ENCODE assay signal across 8 cellular contexts in the genomic region with DNA sequence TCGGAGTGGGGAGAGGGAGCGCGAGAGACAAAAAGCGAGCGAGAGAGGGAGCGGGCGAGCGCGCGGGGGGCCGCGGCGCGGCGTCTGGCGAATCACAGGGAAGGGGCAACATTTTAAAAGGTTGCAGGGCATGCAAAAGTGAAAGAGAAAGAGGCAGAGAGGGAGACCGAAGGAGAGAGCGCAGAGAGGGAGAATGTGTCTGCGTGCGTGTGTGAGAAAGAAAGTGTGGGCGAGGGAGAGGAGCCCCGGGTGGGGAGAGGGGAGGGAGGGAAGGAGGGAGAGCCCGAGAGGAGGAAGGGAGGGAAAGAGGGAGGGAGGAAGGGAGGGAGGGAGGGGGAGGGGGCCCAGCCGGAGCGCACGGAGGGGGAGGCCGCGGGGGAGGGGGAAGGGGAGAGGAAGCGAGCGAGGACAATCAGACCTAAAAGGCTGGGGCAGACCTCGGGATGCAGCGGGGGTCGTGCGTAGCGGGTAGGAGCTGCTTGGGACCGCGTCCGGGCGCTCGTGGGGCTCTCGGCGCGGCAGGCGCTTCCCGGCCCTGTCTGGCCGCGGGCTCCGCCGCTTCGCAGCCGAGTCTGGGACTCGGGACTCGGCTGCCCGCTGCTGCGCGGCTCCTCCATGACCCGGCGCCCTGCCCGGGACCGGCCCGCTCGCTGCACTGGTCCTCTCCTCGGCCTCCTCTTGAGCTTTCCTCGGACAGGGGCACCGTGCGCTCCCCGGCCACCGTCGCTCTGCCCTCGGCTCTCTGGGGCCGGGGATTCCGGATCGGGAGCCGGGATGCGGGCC. TPM values are rescaled to one million over a fixed set of nuclear protein-coding genes. Genes with fewer than 3 reads are reported as not detected.
DNase-seq lines count a peak whose midpoint lies in the region; ATAC-seq lines count a peak whose summit lies in the region.

No MANE protein-coding gene starts in this region.

- peaks cover 46% of the 10 kb centered on the region for H3K27me3 ChIP-seq in CD4-positive, CD25-positive, alpha-beta regulatory T cell (ENCODE audit: control insufficient read depth, insufficient read depth, low read length)
- H3K27me3 ChIP-seq in right cardiac atrium (ENCODE audit: control insufficient read depth, insufficient read depth), result peaks cover 2% of the 10 kb centered on the region

- H3K9me3 Mint-ChIP-seq in CD4-positive, CD25-positive, alpha-beta regulatory T cell, result peaks cover 3 to 39% (median 15%) of the 10 kb centered on the region in 7 donors
- H3K9me3 Mint-ChIP-seq in activated naive CD8-positive, alpha-beta T cell treated with anti-CD3 and anti-CD28 coated beads for 36 hours, result peaks cover 23% of the 10 kb centered on the region

- H3K27ac ChIP-seq in CD4-positive, CD25-positive, alpha-beta regulatory T cell (ENCODE audit: insufficient read depth, low read length, poor library complexity, severe bottlenecking), result no peak overlapping the region
- H3K27ac ChIP-seq in right cardiac atrium (ENCODE audit: low read length), result no peak overlapping the region

- peak overlapping the region; percentile 65 to 84 (median 69) for H3K27ac Mint-ChIP-seq in CD4-positive, CD25-positive, alpha-beta regulatory T cell
- H3K27ac Mint-ChIP-seq in activated naive CD8-positive, alpha-beta T cell treated with anti-CD3 and anti-CD28 coated beads for 36 hours, result no peak overlapping the region

- peak; percentile 29 to 60 for ATAC-seq in CD4-positive, CD25-positive, alpha-beta regulatory T cell (ENCODE audit: low read depth in 2 of 2)
- peak; percentile 59 for ATAC-seq in GM18867 (IDR thresholded peaks at IDR 0.05; ENCODE audit: unreplicated experiment)
- ATAC-seq in HG03135 (IDR thresholded peaks at IDR 0.05; ENCODE audit: unreplicated experiment), result peak; percentile 53
- peak; percentile 56 to 62 for ATAC-seq in right cardiac atrium
- ATAC-seq in sciatic nerve, result peak; percentile 57

- peak overlapping the region; percentile 69 for H3K4me3 ChIP-seq in CD4-positive, CD25-positive, alpha-beta regulatory T cell (ENCODE audit: low read depth, low read length)
- H3K4me3 ChIP-seq in right cardiac atrium (ENCODE audit: low read length), result peak overlapping the region; percentile 90

- WGBS in right cardiac atrium, result under 1% methylated on average over 75 of the region's 75 CpGs

- peaks cover 10 to 57% (median 23%) of the 10 kb centered on the region in 4 donors for H3K4me1 Mint-ChIP-seq in CD4-positive, CD25-positive, alpha-beta regulatory T cell
- peaks cover 37% of the 10 kb centered on the region for H3K4me1 Mint-ChIP-seq in activated naive CD8-positive, alpha-beta T cell treated with anti-CD3 and anti-CD28 coated beads for 36 hours

- peaks cover 14 to 35% of the 10 kb centered on the region in 2 experiments for H3K9me3 ChIP-seq in CD4-positive, CD25-positive, alpha-beta regulatory T cell (ENCODE audit: control insufficient read depth in 2 of 2, low read length in 2 of 2)
- no peaks in the 10 kb centered on the region for H3K9me3 ChIP-seq in right cardiac atrium (ENCODE audit: control insufficient read depth, low read length)

- DNase-seq in CD4-positive, CD25-positive, alpha-beta regulatory T cell, result peak; percentile 10 to 66 (median 44)
- DNase-seq in NCI-H774 (lab: John Stamatoyannopoulos, UW) (peak; percentile 38), right cardiac atrium (peak in 1 of 3 donors; percentile 56), sciatic nerve (ENCODE audit: low spot score) (no peak), germinal center (ENCODE audit: low spot score) (no peak)
- DNase-seq in activated naive CD8-positive, alpha-beta T cell treated with anti-CD3 and anti-CD28 coated beads for 36 hours, result peak; percentile 57

- peak overlapping the region; percentile 91 to 97 (median 93) for H3K4me3 Mint-ChIP-seq in CD4-positive, CD25-positive, alpha-beta regulatory T cell
- H3K4me3 Mint-ChIP-seq in activated naive CD8-positive, alpha-beta T cell treated with anti-CD3 and anti-CD28 coated beads for 36 hours, result peak overlapping the region; percentile 86

- peaks cover 95% of the 10 kb centered on the region for H3K27me3 Mint-ChIP-seq in CD4-positive, CD25-positive, alpha-beta regulatory T cell
- peaks cover 95% of the 10 kb centered on the region for H3K27me3 Mint-ChIP-seq in activated naive CD8-positive, alpha-beta T cell treated with anti-CD3 and anti-CD28 coated beads for 36 hours

- peaks cover 44% of the 10 kb centered on the region for H3K4me1 ChIP-seq in CD4-positive, CD25-positive, alpha-beta regulatory T cell (ENCODE audit: control insufficient read depth, insufficient read depth, low read length, poor library complexity, severe bottlenecking)
- peaks cover 8% of the 10 kb centered on the region for H3K4me1 ChIP-seq in right cardiac atrium (ENCODE audit: control insufficient read depth, insufficient read depth, low read length)

- H3K36me3 Mint-ChIP-seq in CD4-positive, CD25-positive, alpha-beta regulatory T cell, result no peaks in the 10 kb centered on the region
- H3K36me3 Mint-ChIP-seq in activated naive CD8-positive, alpha-beta T cell treated with anti-CD3 and anti-CD28 coated beads for 36 hours, result peaks cover 23% of the 10 kb centered on the region

- no peaks in the 10 kb centered on the region for H3K36me3 ChIP-seq in CD4-positive, CD25-positive, alpha-beta regulatory T cell (ENCODE audit: control insufficient read depth, insufficient read depth, low read length)

- intact Hi-C loops in right cardiac atrium (cut with DNase I) (no loop called here), sciatic nerve (cut with DNase I) (loop anchor here (10.0 kb wide), 1 partner anchor 378 kb away; no protein-coding TSS in a partner anchor)

RNA-seq across cellular contexts. Expression of a gene that starts 2.5 kb away (rescaled TPM):
- total RNA-seq in CD4-positive, CD25-positive, alpha-beta regulatory T cell, result not detected
- not detected for polyA plus RNA-seq in CD4-positive, CD25-positive, alpha-beta regulatory T cell
- total RNA-seq in activated naive CD8-positive, alpha-beta T cell treated with anti-CD3 and anti-CD28 coated beads for 36 hours, result under 1 TPM in 1 of 2 experiments, not detected in 1; 0.10 TPM
- 1 to 10 TPM in 2 of 4 donors, under 1 TPM in 2; 0.53 to 1.6 (median 0.92) TPM for total RNA-seq in right cardiac atrium
- 0.57 TPM for polyA plus RNA-seq in right cardiac atrium
- 1.6 TPM for total RNA-seq in sciatic nerve

Comparison
In these comparisons a context has a peak if more than half of its experiments do, and no peak if none do; other contexts are left out.
1. DNase-seq: peak in CD4-positive, CD25-positive, alpha-beta regulatory T cell (3 of 3), NCI-H774 (single experiment) and activated naive CD8-positive, alpha-beta T cell treated with anti-CD3 and anti-CD28 coated beads for 36 hours (single experiment); none in sciatic nerve (single experiment) and germinal center (single experiment).
2. Peak in every context shown above with its lines, with median percentiles within 50 percentile points of each other: ATAC-seq.